35 cellular contexts compared by ENCODE assay signal in genomic region chr1:165344736-165345135, GRCh38. TPM values are rescaled to one million over a fixed set of nuclear protein-coding genes. Genes with fewer than 3 reads are reported as not detected.
"Had no signal": no experiment of that assay in that cellular context is flagged by ENCODE, and none has a peak within 500 bp of the region (broad histone marks: within the 10 kb centered on the region; RNA-seq: fewer than 3 reads in every experiment).

No MANE protein-coding gene starts in this region.

- H3K27ac Mint-ChIP-seq: activated CD4-positive, alpha-beta memory T cell treated with anti-CD3 and anti-CD28 coated beads, Interleukin-2, amount 10 ng/mL, durations not matched to agents 7 days and 5 days; activated CD4-positive, alpha-beta T cell treated with anti-CD3 and anti-CD28 coated beads, Interleukin-2, amount 10 ng/mL, durations not matched to agents 7 days and 5 days; activated naive CD4-positive, alpha-beta T cell treated with anti-CD3 and anti-CD28 coated beads for 36 hours; activated naive CD4-positive, alpha-beta T cell treated with anti-CD3 and anti-CD28 coated beads, Interleukin-2, amount 50 U/mL, for 24 hours; activated naive CD8-positive, alpha-beta T cell treated with anti-CD3 and anti-CD28 coated beads for 36 hours; activated naive CD8-positive, alpha-beta T cell treated with anti-CD3 and anti-CD28 coated beads, Interleukin-2, amount 50 U/mL, for 24 hours; activated T-helper 1 cell treated with anti-CD3 and anti-CD28 coated beads, Interleukin-12 subunit alpha, Interleukin-12 subunit beta, Interleukin-2, Interleukin-4 antibody, amounts not matched to agents 30 ng/mL and 10 ng/mL and 1 ng/mL, durations not matched to agents 14 hours and 24 hours and 36 hours; activated T-helper 2 cell treated with anti-CD3 and anti-CD28 coated beads, Interferon-gamma antibody, Interleukin-2, Interleukin-4, amounts not matched to agents 10 μg/mL and 5 μg/mL and 100 μg/mL, durations not matched to agents 14 hours and 24 hours and 36 hours; effector memory CD8-positive, alpha-beta T cell had no signal

- H3K27ac ChIP-seq: adrenal gland, body of pancreas, breast epithelium, cardiac muscle cell, colonic mucosa, esophagus muscularis mucosa, foreskin keratinocyte, gastrocnemius medialis, heart left ventricle had no signal

- ATAC-seq: activated naive CD8-positive, alpha-beta T cell treated with anti-CD3 and anti-CD28 coated beads, Interleukin-2, amount 50 U/mL, for 24 hours; activated T-cell treated with anti-CD3 and anti-CD28 coated beads, Interleukin-2, amount 50 U/mL, for 4 hours; body of pancreas; effector memory CD8-positive, alpha-beta T cell; foreskin keratinocyte; heart left ventricle had no signal

- H3K27me3 ChIP-seq: body of pancreas had no signal

- H3K9me3 ChIP-seq: adrenal gland, body of pancreas, breast epithelium, colonic mucosa, esophagus muscularis mucosa, gastrocnemius medialis, heart left ventricle had no signal

- H3K4me1 Mint-ChIP-seq: activated CD4-positive, alpha-beta memory T cell treated with anti-CD3 and anti-CD28 coated beads, Interleukin-2, amount 10 ng/mL, durations not matched to agents 7 days and 5 days; activated CD4-positive, alpha-beta T cell treated with anti-CD3 and anti-CD28 coated beads, Interleukin-2, amount 10 ng/mL, durations not matched to agents 7 days and 5 days; activated naive CD4-positive, alpha-beta T cell treated with anti-CD3 and anti-CD28 coated beads, Interleukin-2, amount 50 U/mL, for 24 hours; activated naive CD8-positive, alpha-beta T cell treated with anti-CD3 and anti-CD28 coated beads for 36 hours; activated naive CD8-positive, alpha-beta T cell treated with anti-CD3 and anti-CD28 coated beads, Interleukin-2, amount 50 U/mL, for 24 hours had no signal

- H3K4me1 ChIP-seq: adrenal gland, body of pancreas, breast epithelium, colonic mucosa, esophagus muscularis mucosa, foreskin keratinocyte, heart left ventricle had no signal

- H3K36me3 Mint-ChIP-seq: activated naive CD4-positive, alpha-beta T cell treated with anti-CD3 and anti-CD28 coated beads, Interleukin-2, amount 50 U/mL, for 24 hours; activated naive CD8-positive, alpha-beta T cell treated with anti-CD3 and anti-CD28 coated beads for 36 hours had no signal

- H3K9me3 Mint-ChIP-seq: activated CD4-positive, alpha-beta memory T cell treated with anti-CD3 and anti-CD28 coated beads, Interleukin-2, amount 10 ng/mL, durations not matched to agents 7 days and 5 days; activated CD4-positive, alpha-beta T cell treated with anti-CD3 and anti-CD28 coated beads, Interleukin-2, amount 10 ng/mL, durations not matched to agents 7 days and 5 days; activated naive CD4-positive, alpha-beta T cell treated with anti-CD3 and anti-CD28 coated beads for 36 hours; activated naive CD4-positive, alpha-beta T cell treated with anti-CD3 and anti-CD28 coated beads, Interleukin-2, amount 50 U/mL, for 24 hours; activated naive CD8-positive, alpha-beta T cell treated with anti-CD3 and anti-CD28 coated beads for 36 hours; activated naive CD8-positive, alpha-beta T cell treated with anti-CD3 and anti-CD28 coated beads, Interleukin-2, amount 50 U/mL, for 24 hours; activated T-cell treated with anti-CD3 and anti-CD28 coated beads, Interleukin-2, amount 50 U/mL, for 4 hours; activated T-helper 1 cell treated with anti-CD3 and anti-CD28 coated beads, Interleukin-12 subunit alpha, Interleukin-12 subunit beta, Interleukin-2, Interleukin-4 antibody, amounts not matched to agents 30 ng/mL and 10 ng/mL and 1 ng/mL, durations not matched to agents 14 hours and 24 hours and 36 hours; activated T-helper 2 cell treated with anti-CD3 and anti-CD28 coated beads, Interferon-gamma antibody, Interleukin-2, Interleukin-4, amounts not matched to agents 10 μg/mL and 5 μg/mL and 100 μg/mL, durations not matched to agents 14 hours and 24 hours and 36 hours; effector memory CD8-positive, alpha-beta T cell had no signal

- H3K4me3 Mint-ChIP-seq: activated CD4-positive, alpha-beta memory T cell treated with anti-CD3 and anti-CD28 coated beads, Interleukin-2, amount 10 ng/mL, durations not matched to agents 7 days and 5 days; activated CD4-positive, alpha-beta T cell treated with anti-CD3 and anti-CD28 coated beads, Interleukin-2, amount 10 ng/mL, durations not matched to agents 7 days and 5 days; activated naive CD4-positive, alpha-beta T cell treated with anti-CD3 and anti-CD28 coated beads for 36 hours; activated naive CD4-positive, alpha-beta T cell treated with anti-CD3 and anti-CD28 coated beads, Interleukin-2, amount 50 U/mL, for 24 hours; activated naive CD8-positive, alpha-beta T cell treated with anti-CD3 and anti-CD28 coated beads for 36 hours; activated naive CD8-positive, alpha-beta T cell treated with anti-CD3 and anti-CD28 coated beads, Interleukin-2, amount 50 U/mL, for 24 hours; activated T-cell treated with anti-CD3 and anti-CD28 coated beads, Interleukin-2, amount 50 U/mL, for 4 hours; activated T-helper 1 cell treated with anti-CD3 and anti-CD28 coated beads, Interleukin-12 subunit alpha, Interleukin-12 subunit beta, Interleukin-2, Interleukin-4 antibody, amounts not matched to agents 30 ng/mL and 10 ng/mL and 1 ng/mL, durations not matched to agents 14 hours and 24 hours and 36 hours; effector memory CD8-positive, alpha-beta T cell had no signal

- H3K36me3 ChIP-seq: adrenal gland, breast epithelium, cardiac muscle cell, colonic mucosa, esophagus muscularis mucosa, gastrocnemius medialis, heart left ventricle had no signal

- H3K4me3 ChIP-seq: adrenal gland, body of pancreas, breast epithelium, cardiac muscle cell, colonic mucosa, esophagus muscularis mucosa, gastrocnemius medialis, heart left ventricle had no signal

- DNase-seq: activated CD4-positive, alpha-beta memory T cell treated with anti-CD3 and anti-CD28 coated beads, Interleukin-2, amount 10 ng/mL, durations not matched to agents 7 days and 5 days; activated CD4-positive, alpha-beta T cell treated with anti-CD3 and anti-CD28 coated beads for 1 hour; activated CD4-positive, alpha-beta T cell treated with anti-CD3 and anti-CD28 coated beads for 4 hours; activated CD4-positive, alpha-beta T cell treated with anti-CD3 and anti-CD28 coated beads, Interleukin-2, amount 10 ng/mL, durations not matched to agents 7 days and 5 days; activated CD4-positive, alpha-beta T cell treated with anti-CD3 and anti-CD28 coated beads, Interleukin-2, amount 50 U/mL, for 4 hours; activated CD8-positive, alpha-beta memory T cell treated with anti-CD3 and anti-CD28 coated beads, Interleukin-2, amount 50 U/mL, for 48 hours; activated effector memory CD4-positive, alpha-beta T cell treated with anti-CD3 and anti-CD28 coated beads, Interleukin-2, amount 50 U/mL, for 16 hours; activated naive CD4-positive, alpha-beta T cell treated with anti-CD3 and anti-CD28 coated beads for 36 hours; activated naive CD8-positive, alpha-beta T cell treated with anti-CD3 and anti-CD28 coated beads for 36 hours; activated naive CD8-positive, alpha-beta T cell treated with anti-CD3 and anti-CD28 coated beads, Interleukin-2, amount 50 U/mL, for 24 hours; activated T-cell treated with anti-CD3 and anti-CD28 coated beads for 4 hours; activated T-cell treated with anti-CD3 and anti-CD28 coated beads, Interleukin-2, amount 50 U/mL, for 4 hours; adrenal gland; amygdala; aorta; body of pancreas; central memory CD4-positive, alpha-beta T cell; cerebellar nuclear complex; colonic mucosa; effector CD4-positive, alpha-beta T cell; effector memory CD8-positive, alpha-beta T cell; erythroblast; foreskin keratinocyte; gastrocnemius medialis; glutamatergic neuron; heart left ventricle; T-helper 2 cell had no signal

RNA-seq across cellular contexts. Expression of gene LMX1A, which starts 11.8 kb away (rescaled TPM):
- total RNA-seq: activated CD4-positive, alpha-beta memory T cell treated with anti-CD3 and anti-CD28 coated beads, Interleukin-2, amount 10 ng/mL, durations not matched to agents 7 days and 5 days; activated CD4-positive, alpha-beta T cell treated with anti-CD3 and anti-CD28 coated beads, Interleukin-2, amount 10 ng/mL, durations not matched to agents 7 days and 5 days; activated naive CD4-positive, alpha-beta T cell treated with anti-CD3 and anti-CD28 coated beads for 36 hours; activated naive CD8-positive, alpha-beta T cell treated with anti-CD3 and anti-CD28 coated beads for 36 hours; activated T-cell treated with anti-CD3 and anti-CD28 coated beads, Interleukin-2, amount 50 U/mL, for 4 hours; activated T-helper 1 cell treated with anti-CD3 and anti-CD28 coated beads, Interleukin-12 subunit alpha, Interleukin-12 subunit beta, Interleukin-2, Interleukin-4 antibody, amounts not matched to agents 30 ng/mL and 10 ng/mL and 1 ng/mL, durations not matched to agents 14 hours and 24 hours and 36 hours; activated T-helper 2 cell treated with anti-CD3 and anti-CD28 coated beads, Interferon-gamma antibody, Interleukin-2, Interleukin-4, amounts not matched to agents 10 μg/mL and 5 μg/mL and 100 μg/mL, durations not matched to agents 14 hours and 24 hours and 36 hours; adrenal gland; body of pancreas; cardiac muscle cell; dermis microvascular lymphatic vessel endothelial cell; foreskin keratinocyte; T-helper 1 cell treated with Interleukin-12 subunit alpha and Interleukin-12 subunit beta and Interleukin-4 antibody, amounts not matched to agents 30 ng/mL and 1 ng/mL, for 36 hours had no signal
- polyA plus RNA-seq: cardiac muscle cell, foreskin keratinocyte had no signal
